In the genomic region with DNA sequence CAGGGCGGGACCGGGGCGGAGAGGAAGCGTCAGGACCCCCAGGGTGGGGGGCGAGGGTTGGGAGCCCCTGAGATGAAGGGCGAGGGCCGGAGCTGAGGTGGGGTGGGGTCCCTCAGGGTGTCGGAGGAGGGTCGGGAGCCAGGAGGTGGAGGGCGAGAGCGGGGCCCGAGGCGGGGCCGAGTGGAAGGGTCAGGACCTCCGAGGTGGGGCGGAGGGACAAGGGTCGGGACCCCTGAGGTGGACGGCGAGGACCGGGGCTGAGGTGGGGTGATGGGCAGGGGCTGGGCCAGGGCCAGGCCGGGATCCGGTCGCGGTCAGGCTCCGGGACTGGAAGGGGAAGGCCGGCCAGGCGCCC, we compare ENCODE assay signal across 11 cellular contexts. TPM values are rescaled to one million over a fixed set of nuclear protein-coding genes. Genes with fewer than 3 reads are reported as not detected.
DNase-seq lines count a peak whose midpoint lies in the region; ATAC-seq, FAIRE-seq and TF ChIP-seq lines count a peak whose summit lies in the region.
"Had no signal": no experiment of that assay in that cellular context is flagged by ENCODE, and none has a peak within 500 bp of the region (broad histone marks: within the 10 kb centered on the region; RNA-seq: fewer than 3 reads in every experiment).

No MANE protein-coding gene starts in this region.

- TF ChIP-seq CTCF in kidney (IDR thresholded peaks at IDR 0.05; ENCODE audit: borderline replicate concordance, extremely low read depth, insufficient read depth) (no peak), brain microvascular endothelial cell (IDR thresholded peaks at IDR 0.05; ENCODE audit: low read depth, low read length, missing control alignments) (no peak)

- intact Hi-C loops in kidney (cut with DNase I), result no loop called here

- POLR2A ChIA-PET in activated CD8-positive, alpha-beta T cell treated with anti-CD3 and anti-CD28 coated beads, Interleukin-2, amount 10 ng/mL, durations not matched to agents 7 days and 5 days (lab: Charles Lee), result interaction anchor here (1.0 to 3.1 kb wide), 7 partner anchors 11 to 102 kb away, joined by 3 to 18 read pairs (median 5); no protein-coding TSS in a partner anchor

- no peaks in the 10 kb centered on the region for H3K9me3 ChIP-seq in kidney (ENCODE audit: control insufficient read depth in 1 of 2, low read length in 2 of 2)
- H3K9me3 ChIP-seq: right lobe of liver had no signal

- no peaks in the 10 kb centered on the region for H3K27me3 ChIP-seq in brain microvascular endothelial cell (replicated peaks)

- H3K27me3 Mint-ChIP-seq in T-helper 2 cell treated with Interferon-gamma antibody and Interleukin-4, amounts not matched to agents 5 μg/mL and 100 μg/mL, for 36 hours (ENCODE audit: low read depth), result peaks cover 6% of the 10 kb centered on the region
- no peaks in the 10 kb centered on the region for H3K27me3 Mint-ChIP-seq in activated CD8-positive, alpha-beta T cell treated with anti-CD3 and anti-CD28 coated beads, Interleukin-2, amount 10 ng/mL, durations not matched to agents 7 days and 5 days (ENCODE audit: low read depth)
- peaks cover 8% of the 10 kb centered on the region for H3K27me3 Mint-ChIP-seq in stimulated activated naive CD8-positive, alpha-beta T cell treated with anti-CD3 and anti-CD28 coated beads, Interleukin-15, amount 100 ng/mL, for 72 hours

- H3K27ac Mint-ChIP-seq in T-helper 2 cell treated with Interferon-gamma antibody and Interleukin-4, amounts not matched to agents 5 μg/mL and 100 μg/mL, for 36 hours, result peak overlapping the region; percentile 77
- H3K27ac Mint-ChIP-seq in activated CD8-positive, alpha-beta T cell treated with anti-CD3 and anti-CD28 coated beads, Interleukin-2, amount 10 ng/mL, durations not matched to agents 7 days and 5 days, result peak overlapping the region; percentile 86
- H3K27ac Mint-ChIP-seq in stimulated activated naive CD8-positive, alpha-beta T cell treated with anti-CD3 and anti-CD28 coated beads, Interleukin-15, amount 100 ng/mL, for 72 hours, result peak overlapping the region; percentile 76 to 92

- no peak for DNase-seq in T-helper 2 cell treated with Interferon-gamma antibody and Interleukin-4, amounts not matched to agents 5 μg/mL and 100 μg/mL, for 36 hours (ENCODE audit: low spot score)
- no peak for DNase-seq in T-helper 2 cell
- DNase-seq in activated CD8-positive, alpha-beta T cell treated with anti-CD3 and anti-CD28 coated beads, Interleukin-2, amount 10 ng/mL, durations not matched to agents 7 days and 5 days, result no peak
- peak; percentile 80 for DNase-seq in kidney
- no peak for DNase-seq in stimulated activated naive CD8-positive, alpha-beta T cell treated with anti-CD3 and anti-CD28 coated beads, Interleukin-15, amount 100 ng/mL, for 72 hours
- no peak for DNase-seq in brain microvascular endothelial cell
- DNase-seq in foreskin melanocyte, result no peak

- H3K9ac ChIP-seq in kidney (ENCODE audit: low read length in 2 of 2), result no peak overlapping the region

- H3K4me1 Mint-ChIP-seq in T-helper 2 cell treated with Interferon-gamma antibody and Interleukin-4, amounts not matched to agents 5 μg/mL and 100 μg/mL, for 36 hours (ENCODE audit: low read depth), result peaks cover 14% of the 10 kb centered on the region
- peaks cover 21% of the 10 kb centered on the region for H3K4me1 Mint-ChIP-seq in activated CD8-positive, alpha-beta T cell treated with anti-CD3 and anti-CD28 coated beads, Interleukin-2, amount 10 ng/mL, durations not matched to agents 7 days and 5 days (ENCODE audit: low read depth)
- H3K4me1 Mint-ChIP-seq in stimulated activated naive CD8-positive, alpha-beta T cell treated with anti-CD3 and anti-CD28 coated beads, Interleukin-15, amount 100 ng/mL, for 72 hours, result peaks cover 15% of the 10 kb centered on the region

- CTCF ChIA-PET in activated CD8-positive, alpha-beta T cell treated with anti-CD3 and anti-CD28 coated beads, Interleukin-2, amount 10 ng/mL, durations not matched to agents 7 days and 5 days (lab: Charles Lee), result no interaction called here

- H3K4me3 Mint-ChIP-seq in T-helper 2 cell treated with Interferon-gamma antibody and Interleukin-4, amounts not matched to agents 5 μg/mL and 100 μg/mL, for 36 hours, result peak overlapping the region; percentile 64
- peak overlapping the region; percentile 69 for H3K4me3 Mint-ChIP-seq in activated CD8-positive, alpha-beta T cell treated with anti-CD3 and anti-CD28 coated beads, Interleukin-2, amount 10 ng/mL, durations not matched to agents 7 days and 5 days
- peak overlapping the region; percentile 72 to 76 for H3K4me3 Mint-ChIP-seq in stimulated activated naive CD8-positive, alpha-beta T cell treated with anti-CD3 and anti-CD28 coated beads, Interleukin-15, amount 100 ng/mL, for 72 hours

- in situ Hi-C loops in brain microvascular endothelial cell (cut with HindIII; ENCODE audit: low pct_ligation_motif_present, low sequenced_read_pairs), result no loop called here

- H3K36me3 Mint-ChIP-seq in T-helper 2 cell treated with Interferon-gamma antibody and Interleukin-4, amounts not matched to agents 5 μg/mL and 100 μg/mL, for 36 hours (ENCODE audit: low read depth), result peaks cover 15% of the 10 kb centered on the region
- peaks cover 29% of the 10 kb centered on the region for H3K36me3 Mint-ChIP-seq in activated CD8-positive, alpha-beta T cell treated with anti-CD3 and anti-CD28 coated beads, Interleukin-2, amount 10 ng/mL, durations not matched to agents 7 days and 5 days (ENCODE audit: low read depth)

- peak overlapping the region in 1 of 2 donors; percentile 71 for H3K4me3 ChIP-seq in kidney (ENCODE audit: low read length in 2 of 2)
- H3K4me3 ChIP-seq in brain microvascular endothelial cell (ENCODE audit: low read depth, low read length), result no peak overlapping the region

- no peak overlapping the region for H3K27ac ChIP-seq in kidney (ENCODE audit: low read depth in 2 of 2, low read length in 2 of 2)
- H3K27ac ChIP-seq in brain microvascular endothelial cell, result no peak overlapping the region
- H3K27ac ChIP-seq: right lobe of liver had no signal

- no peak for ATAC-seq in activated CD8-positive, alpha-beta T cell treated with anti-CD3 and anti-CD28 coated beads, Interleukin-2, amount 10 ng/mL, durations not matched to agents 7 days and 5 days
- no peak for ATAC-seq in stimulated activated naive CD8-positive, alpha-beta T cell treated with anti-CD3 and anti-CD28 coated beads, Interleukin-15, amount 100 ng/mL, for 72 hours
- ATAC-seq in GM21423 (IDR thresholded peaks at IDR 0.05; ENCODE audit: unreplicated experiment), result no peak

- no peak for FAIRE-seq in kidney (lab: Jason Lieb, UNC)
- FAIRE-seq: colon had no signal

- H3K9me3 Mint-ChIP-seq in T-helper 2 cell treated with Interferon-gamma antibody and Interleukin-4, amounts not matched to agents 5 μg/mL and 100 μg/mL, for 36 hours, result no peaks in the 10 kb centered on the region
- H3K9me3 Mint-ChIP-seq in activated CD8-positive, alpha-beta T cell treated with anti-CD3 and anti-CD28 coated beads, Interleukin-2, amount 10 ng/mL, durations not matched to agents 7 days and 5 days (ENCODE audit: insufficient read depth), result no peaks in the 10 kb centered on the region
- no peaks in the 10 kb centered on the region for H3K9me3 Mint-ChIP-seq in stimulated activated naive CD8-positive, alpha-beta T cell treated with anti-CD3 and anti-CD28 coated beads, Interleukin-15, amount 100 ng/mL, for 72 hours

- no peaks in the 10 kb centered on the region for H3K36me3 ChIP-seq in kidney (ENCODE audit: control insufficient read depth in 1 of 2, insufficient read depth in 2 of 2, low read length in 2 of 2)
- H3K36me3 ChIP-seq in brain microvascular endothelial cell (replicated peaks), result no peaks in the 10 kb centered on the region
- H3K36me3 ChIP-seq: right lobe of liver had no signal

- H3K4me1 ChIP-seq in kidney (ENCODE audit: control insufficient read depth in 1 of 2, insufficient read depth in 1 of 2, low read depth in 1 of 2, low read length in 2 of 2), result peaks cover 0 to 2% of the 10 kb centered on the region in 2 donors

RNA-seq across cellular contexts. Expression of a gene that starts 0.4 kb away (rescaled TPM):
- total RNA-seq in activated CD8-positive, alpha-beta T cell treated with anti-CD3 and anti-CD28 coated beads, Interleukin-2, amount 10 ng/mL, durations not matched to agents 7 days and 5 days, result 1 to 10 TPM; 1.6 to 2.1 TPM
- not detected for total RNA-seq in kidney
- not detected for polyA plus RNA-seq in kidney (ENCODE audit: insufficient read depth, low read depth, low replicate concordance)
- total RNA-seq: A172, right lobe of liver had no signal

RNA-seq across cellular contexts. Expression of a gene that starts 0.5 kb away (rescaled TPM):
- 10 to 100 TPM; 13.4 to 13.5 TPM for total RNA-seq in activated CD8-positive, alpha-beta T cell treated with anti-CD3 and anti-CD28 coated beads, Interleukin-2, amount 10 ng/mL, durations not matched to agents 7 days and 5 days
- total RNA-seq in kidney, result 1.0 TPM
- polyA plus RNA-seq in kidney (ENCODE audit: insufficient read depth, low read depth, low replicate concordance), result not detected
- total RNA-seq: A172 had no signal
